14 cellular contexts compared by ENCODE assay signal in the genomic region with DNA sequence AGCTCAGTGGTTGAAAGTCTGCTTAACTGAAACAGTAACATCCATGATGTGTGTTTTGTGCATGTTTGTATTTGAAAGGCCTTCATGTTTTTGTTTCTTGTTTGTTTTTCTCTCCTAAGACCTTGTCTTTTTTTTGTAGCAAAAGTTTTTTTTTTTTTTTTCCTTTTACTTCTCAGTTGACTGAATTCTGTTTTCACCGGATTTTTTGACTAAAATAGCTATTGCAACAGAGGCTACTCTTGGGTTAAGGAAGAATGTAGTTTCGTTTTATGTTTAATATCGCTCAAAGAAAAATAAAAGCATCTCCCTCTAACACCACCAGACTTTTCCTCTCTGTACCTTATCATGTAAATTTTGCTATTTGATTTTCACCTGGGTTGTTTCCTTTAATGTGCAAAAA. TPM values are rescaled to one million over a fixed set of nuclear protein-coding genes. Genes with fewer than 3 reads are reported as not detected.
DNase-seq lines count a peak whose midpoint lies in the region; ATAC-seq and TF ChIP-seq lines count a peak whose summit lies in the region.
"Had no signal": no experiment of that assay in that cellular context is flagged by ENCODE, and none has a peak within 500 bp of the region (broad histone marks: within the 10 kb centered on the region; RNA-seq: fewer than 3 reads in every experiment).

No MANE protein-coding gene starts in this region.

- peak overlapping the region; percentile 30 to 33 for H3K4me3 ChIP-seq in tibial artery
- H3K4me3 ChIP-seq: SJSA1 had no signal

- intact Hi-C loops in tibial artery (cut with DNase I; ENCODE audit: low total_unique reads), result no loop called here

- peak overlapping the region; percentile 29 to 97 for H3K27ac Mint-ChIP-seq in activated naive CD4-positive, alpha-beta T cell treated with anti-CD3 and anti-CD28 coated beads, Interleukin-2, amount 50 U/mL, for 72 hours
- H3K27ac Mint-ChIP-seq in activated naive CD4-positive, alpha-beta T cell treated with anti-CD3 and anti-CD28 coated beads, Interleukin-2, amount 10 ng/mL, durations not matched to agents 7 days and 5 days, result no peak overlapping the region
- H3K27ac Mint-ChIP-seq in activated naive CD8-positive, alpha-beta T cell, result peak overlapping the region; percentile 68
- H3K27ac Mint-ChIP-seq: IgD-negative memory B cell had no signal

- no peak for TF ChIP-seq CTCF in tibial artery (IDR thresholded peaks at IDR 0.05)

- no peaks in the 10 kb centered on the region for H3K27me3 Mint-ChIP-seq in activated naive CD4-positive, alpha-beta T cell treated with anti-CD3 and anti-CD28 coated beads, Interleukin-2, amount 10 ng/mL, durations not matched to agents 7 days and 5 days
- H3K27me3 Mint-ChIP-seq in activated naive CD8-positive, alpha-beta T cell, result no peaks in the 10 kb centered on the region
- H3K27me3 Mint-ChIP-seq: IgD-negative memory B cell had no signal

- peaks cover 51 to 87% of the 10 kb centered on the region in 2 donors for H3K36me3 Mint-ChIP-seq in activated naive CD4-positive, alpha-beta T cell treated with anti-CD3 and anti-CD28 coated beads, Interleukin-2, amount 50 U/mL, for 72 hours
- peaks cover 84% of the 10 kb centered on the region for H3K36me3 Mint-ChIP-seq in activated naive CD4-positive, alpha-beta T cell treated with anti-CD3 and anti-CD28 coated beads, Interleukin-2, amount 10 ng/mL, durations not matched to agents 7 days and 5 days
- peaks cover 50% of the 10 kb centered on the region for H3K36me3 Mint-ChIP-seq in activated naive CD8-positive, alpha-beta T cell

- ATAC-seq in activated naive CD4-positive, alpha-beta T cell treated with anti-CD3 and anti-CD28 coated beads, Interleukin-2, amount 50 U/mL, for 72 hours, result no peak
- ATAC-seq in HG03045 (IDR thresholded peaks at IDR 0.05; ENCODE audit: unreplicated experiment) (no peak), GM19328 (IDR thresholded peaks at IDR 0.05; ENCODE audit: unreplicated experiment) (no peak), HG03439 (IDR thresholded peaks at IDR 0.05; ENCODE audit: unreplicated experiment) (no peak)

- H3K36me3 ChIP-seq in tibial artery, result peaks cover 7 to 28% (median 27%) of the 10 kb centered on the region in 3 donors

- H3K4me1 ChIP-seq in tibial artery, result peaks cover 0 to 29% (median 8%) of the 10 kb centered on the region in 4 donors
- H3K4me1 ChIP-seq: SJSA1 had no signal

- H3K27ac ChIP-seq in tibial artery, result peak overlapping the region; percentile 64 to 72
- H3K27ac ChIP-seq: SJSA1 had no signal

- H3K27me3 ChIP-seq in tibial artery, result no peaks in the 10 kb centered on the region
- H3K27me3 ChIP-seq: SJSA1 had no signal

- no peak for DNase-seq in activated naive CD4-positive, alpha-beta T cell treated with anti-CD3 and anti-CD28 coated beads, Interleukin-2, amount 50 U/mL, for 72 hours (ENCODE audit: low spot score in 2 of 2)
- DNase-seq in activated naive CD4-positive, alpha-beta T cell treated with anti-CD3 and anti-CD28 coated beads, Interleukin-2, amount 10 ng/mL, durations not matched to agents 7 days and 5 days, result no peak
- DNase-seq in iris pigment epithelial cell (ENCODE audit: low read depth) (peak; percentile 61), tibial artery (no peak)
- DNase-seq: dermis blood vessel endothelial cell, islet precursor cell, NCI-H226 had no signal

- peaks cover 4 to 19% of the 10 kb centered on the region in 2 donors for H3K9me3 Mint-ChIP-seq in activated naive CD4-positive, alpha-beta T cell treated with anti-CD3 and anti-CD28 coated beads, Interleukin-2, amount 50 U/mL, for 72 hours
- H3K9me3 Mint-ChIP-seq in activated naive CD4-positive, alpha-beta T cell treated with anti-CD3 and anti-CD28 coated beads, Interleukin-2, amount 10 ng/mL, durations not matched to agents 7 days and 5 days, result peaks cover 28% of the 10 kb centered on the region
- peaks cover 3% of the 10 kb centered on the region for H3K9me3 Mint-ChIP-seq in activated naive CD8-positive, alpha-beta T cell (ENCODE audit: low read depth)

- no peaks in the 10 kb centered on the region for H3K9me3 ChIP-seq in tibial artery
- H3K9me3 ChIP-seq: SJSA1 had no signal

- peaks cover 47% of the 10 kb centered on the region for H3K4me1 Mint-ChIP-seq in activated naive CD4-positive, alpha-beta T cell treated with anti-CD3 and anti-CD28 coated beads, Interleukin-2, amount 10 ng/mL, durations not matched to agents 7 days and 5 days
- peaks cover 52% of the 10 kb centered on the region for H3K4me1 Mint-ChIP-seq in activated naive CD8-positive, alpha-beta T cell (ENCODE audit: low read depth)

- CTCF ChIA-PET in activated naive CD4-positive, alpha-beta T cell treated with anti-CD3 and anti-CD28 coated beads, Interleukin-2, amount 10 ng/mL, durations not matched to agents 7 days and 5 days (lab: Charles Lee), result no interaction called here

- H3K4me3 Mint-ChIP-seq in activated naive CD4-positive, alpha-beta T cell treated with anti-CD3 and anti-CD28 coated beads, Interleukin-2, amount 10 ng/mL, durations not matched to agents 7 days and 5 days, result no peak overlapping the region
- H3K4me3 Mint-ChIP-seq in activated naive CD8-positive, alpha-beta T cell, result peak overlapping the region; percentile 66
- H3K4me3 Mint-ChIP-seq: IgD-negative memory B cell had no signal

RNA-seq across cellular contexts. Expression of gene APOL6, which starts 15.1 kb away (rescaled TPM):
- total RNA-seq in activated naive CD4-positive, alpha-beta T cell treated with anti-CD3 and anti-CD28 coated beads, Interleukin-2, amount 50 U/mL, for 72 hours, result 10 to 100 TPM; 23.5 to 33.2 TPM

RNA-seq across cellular contexts. Expression of gene MB, which starts 46.2 kb away (rescaled TPM):
- total RNA-seq in activated naive CD4-positive, alpha-beta T cell treated with anti-CD3 and anti-CD28 coated beads, Interleukin-2, amount 50 U/mL, for 72 hours, result under 1 TPM in 1 of 2 donors, not detected in 1; 0.47 TPM
- total RNA-seq: dermis blood vessel endothelial cell, renal cortical epithelial cell, SJSA1 had no signal

RNA-seq across cellular contexts. Expression of gene APOL5, which starts 54.3 kb away (rescaled TPM):
- not detected for total RNA-seq in activated naive CD4-positive, alpha-beta T cell treated with anti-CD3 and anti-CD28 coated beads, Interleukin-2, amount 50 U/mL, for 72 hours
- total RNA-seq: dermis blood vessel endothelial cell, renal cortical epithelial cell, SJSA1 had no signal
